ENCODE assay signal across 10 cellular contexts in the genomic region with DNA sequence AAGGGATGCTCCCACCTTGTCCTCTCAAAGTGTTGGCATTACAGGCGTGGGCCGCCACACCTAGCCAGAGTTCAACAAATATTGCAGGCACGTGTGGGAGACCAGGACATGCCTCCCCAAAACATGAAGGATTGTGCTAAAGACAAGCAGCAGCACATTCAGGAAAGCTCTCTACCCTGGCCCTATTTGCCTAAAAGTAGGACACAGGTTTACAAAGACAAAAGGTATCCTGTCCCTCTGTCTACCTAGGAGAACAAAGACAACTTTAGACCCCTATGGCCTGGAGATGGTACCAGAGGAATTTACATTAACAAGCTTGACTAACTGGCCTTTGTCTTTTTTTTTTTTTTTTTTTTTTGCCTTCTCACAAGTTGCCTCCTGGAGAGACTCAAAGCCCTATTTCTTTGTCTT. TPM values are rescaled to one million over a fixed set of nuclear protein-coding genes. Genes with fewer than 3 reads are reported as not detected.
A peak's percentile ranks its signal among the peaks of the same experiment; 100 is the strongest.
DNase-seq lines count a peak whose midpoint lies in the region; ATAC-seq, FAIRE-seq and TF ChIP-seq lines count a peak whose summit lies in the region.
"Had no signal": no experiment of that assay in that cellular context is flagged by ENCODE, and none has a peak within 500 bp of the region (broad histone marks: within the 10 kb centered on the region; RNA-seq: fewer than 3 reads in every experiment).

No MANE protein-coding gene starts in this region.

- no peaks in the 10 kb centered on the region for H3K27me3 Mint-ChIP-seq in activated T-cell treated with anti-CD3 and anti-CD28 coated beads, Interleukin-2, amount 50 U/mL, for 4 hours (ENCODE audit: low read depth)
- H3K27me3 Mint-ChIP-seq in activated CD8-positive, alpha-beta T cell treated with anti-CD3 and anti-CD28 coated beads for 36 hours: no peaks in the 10 kb centered on the region

- CTCF ChIA-PET in activated CD8-positive, alpha-beta T cell treated with anti-CD3 and anti-CD28 coated beads for 36 hours (lab: Charles Lee): interaction anchor here (0.6 to 4.8 kb wide), 4 partner anchors 29 to 175 kb away, joined by 3 to 43 read pairs (median 5); a partner anchor contains a TSS

- no peaks in the 10 kb centered on the region for H3K9me3 ChIP-seq in keratinocyte (ENCODE audit: control insufficient read depth, low read depth, low read length)
- H3K9me3 ChIP-seq in stomach smooth muscle (ENCODE audit: control insufficient read depth in 2 of 2, low read length in 2 of 2): no peaks in the 10 kb centered on the region
- H3K9me3 ChIP-seq in prostate gland: no peaks in the 10 kb centered on the region

- no peaks in the 10 kb centered on the region for H3K36me3 Mint-ChIP-seq in activated T-cell treated with anti-CD3 and anti-CD28 coated beads, Interleukin-2, amount 50 U/mL, for 4 hours (ENCODE audit: insufficient read depth)
- no peaks in the 10 kb centered on the region for H3K36me3 Mint-ChIP-seq in activated CD8-positive, alpha-beta T cell treated with anti-CD3 and anti-CD28 coated beads for 36 hours (ENCODE audit: low read depth)

- TF ChIP-seq CTCF in activated CD8-positive, alpha-beta T cell treated with anti-CD3 and anti-CD28 coated beads for 36 hours (IDR thresholded peaks at IDR 0.05): no peak
- TF ChIP-seq CTCF in keratinocyte (optimal IDR thresholded peaks at IDR 0.05 in 1 of 3, IDR thresholded peaks at IDR 0.05 in 1 of 3, conservative IDR thresholded peaks at IDR 0.05 in 1 of 3; ENCODE audit: extremely low read depth in 1 of 3, insufficient read depth in 2 of 3, low read length in 3 of 3): no peak
- TF ChIP-seq CTCF in prostate gland (IDR thresholded peaks at IDR 0.05): no peak

- no peaks in the 10 kb centered on the region for H3K36me3 ChIP-seq in keratinocyte (ENCODE audit: control insufficient read depth in 2 of 2, extremely low read depth in 1 of 2, insufficient read depth in 2 of 2, low read length in 2 of 2)
- H3K36me3 ChIP-seq in stomach smooth muscle (ENCODE audit: control insufficient read depth in 2 of 2, insufficient read depth in 2 of 2, low read length in 2 of 2): peaks cover 0 to 4% of the 10 kb centered on the region in 2 donors
- H3K36me3 ChIP-seq in prostate gland: no peaks in the 10 kb centered on the region

- H3K9me3 Mint-ChIP-seq in activated T-cell treated with anti-CD3 and anti-CD28 coated beads, Interleukin-2, amount 50 U/mL, for 4 hours: no peaks in the 10 kb centered on the region
- H3K9me3 Mint-ChIP-seq in activated CD8-positive, alpha-beta T cell treated with anti-CD3 and anti-CD28 coated beads for 36 hours: no peaks in the 10 kb centered on the region

- POLR2A ChIA-PET in activated CD8-positive, alpha-beta T cell treated with anti-CD3 and anti-CD28 coated beads for 36 hours (lab: Charles Lee): no interaction called here

- H3K9me1 ChIP-seq in keratinocyte (ENCODE audit: control insufficient read depth, extremely low read depth, insufficient read depth, low read length): no peaks in the 10 kb centered on the region

- peak overlapping the region; percentile 90 for H3K27ac Mint-ChIP-seq in activated CD8-positive, alpha-beta T cell treated with anti-CD3 and anti-CD28 coated beads for 36 hours

- no peak for TF ChIP-seq POLR2A in prostate gland (IDR thresholded peaks at IDR 0.05)

- peaks cover 26% of the 10 kb centered on the region for H3K4me1 Mint-ChIP-seq in activated T-cell treated with anti-CD3 and anti-CD28 coated beads, Interleukin-2, amount 50 U/mL, for 4 hours (ENCODE audit: low read depth)
- H3K4me1 Mint-ChIP-seq in activated CD8-positive, alpha-beta T cell treated with anti-CD3 and anti-CD28 coated beads for 36 hours (ENCODE audit: low read depth): peaks cover 23% of the 10 kb centered on the region

- no peak for FAIRE-seq in keratinocyte (lab: Jason Lieb, UNC)

- H3K4me3 ChIP-seq in keratinocyte (ENCODE audit: control insufficient read depth in 2 of 3, extremely low read depth in 1 of 3, insufficient read depth in 2 of 3, low read depth in 1 of 3, low read length in 3 of 3) (no peak overlapping the region), stomach smooth muscle (ENCODE audit: low read length in 2 of 2) (no peak overlapping the region), prostate gland (no peak overlapping the region)

- no peak for ATAC-seq in activated T-cell treated with anti-CD3 and anti-CD28 coated beads, Interleukin-2, amount 50 U/mL, for 4 hours
- ATAC-seq in activated CD8-positive, alpha-beta T cell treated with anti-CD3 and anti-CD28 coated beads for 36 hours: no peak

- H3K27me3 ChIP-seq in keratinocyte (ENCODE audit: control insufficient read depth, extremely low read depth, insufficient read depth, low read length) (no peaks in the 10 kb centered on the region), stomach smooth muscle (ENCODE audit: control insufficient read depth in 1 of 2, insufficient read depth in 2 of 2, low read length in 2 of 2) (no peaks in the 10 kb centered on the region), prostate gland (replicated peaks; ENCODE audit: insufficient read depth) (no peaks in the 10 kb centered on the region)

- 72% methylated on average over 3 of the region's 3 CpGs for WGBS in prostate gland

- H3K79me2 ChIP-seq in keratinocyte (ENCODE audit: control insufficient read depth, insufficient read depth, low read length): no peaks in the 10 kb centered on the region

- peaks cover 5% of the 10 kb centered on the region for H3K4me1 ChIP-seq in keratinocyte (ENCODE audit: control insufficient read depth, extremely low read depth, insufficient read depth, low read length)
- H3K4me1 ChIP-seq in stomach smooth muscle (ENCODE audit: control insufficient read depth, insufficient read depth, low read length): peaks cover 20% of the 10 kb centered on the region
- H3K4me1 ChIP-seq in prostate gland (replicated peaks): no peaks in the 10 kb centered on the region

- H4K20me1 ChIP-seq in keratinocyte (ENCODE audit: control insufficient read depth, extremely low read depth, insufficient read depth, low read length): no peaks in the 10 kb centered on the region

- peak overlapping the region; percentile 85 for H3K4me3 Mint-ChIP-seq in activated T-cell treated with anti-CD3 and anti-CD28 coated beads, Interleukin-2, amount 50 U/mL, for 4 hours
- H3K4me3 Mint-ChIP-seq in activated CD8-positive, alpha-beta T cell treated with anti-CD3 and anti-CD28 coated beads for 36 hours: peak overlapping the region; percentile 80

- intact Hi-C loops in activated CD8-positive, alpha-beta T cell treated with anti-CD3 and anti-CD28 coated beads for 36 hours (cut with micrococcal nuclease): no loop called here
- intact Hi-C loops in prostate gland (cut with DNase I): no loop called here

- H3K27ac ChIP-seq in keratinocyte (ENCODE audit: control insufficient read depth, insufficient read depth, low read length): no peak overlapping the region
- H3K27ac ChIP-seq in stomach smooth muscle (ENCODE audit: low read length): peak overlapping the region; percentile 92
- H3K27ac ChIP-seq in prostate gland: no peak overlapping the region

- dilution Hi-C loops in keratinocyte (cut with MboI; ENCODE audit: extremely low pct_ligation_motif_present, low sequenced_read_pairs): no loop called here

- no peak for DNase-seq in activated T-cell treated with anti-CD3 and anti-CD28 coated beads, Interleukin-2, amount 50 U/mL, for 4 hours
- no peak for DNase-seq in activated T-cell treated with anti-CD3 and anti-CD28 coated beads, Interleukin-2, amount 50 U/mL, for 48 hours
- DNase-seq in activated CD8-positive, alpha-beta T cell treated with anti-CD3 and anti-CD28 coated beads for 36 hours: no peak
- DNase-seq in keratinocyte (ENCODE audit: low read depth, low spot score) (no peak), GF-D8 (lab: John Stamatoyannopoulos, UW) (no peak), NK-92 (lab: John Stamatoyannopoulos, UW; ENCODE audit: unreplicated experiment) (no peak), prostate gland (ENCODE audit: low spot score) (no peak)
- DNase-seq: NCI-H226; stimulated activated CD8-positive, alpha-beta memory T cell treated with anti-CD3 and anti-CD28 coated beads, Interleukin-4, amount 100 ng/mL, for 48 hours had no signal

- H3K9ac ChIP-seq in keratinocyte (ENCODE audit: control insufficient read depth, extremely low read depth, insufficient read depth, low read length) (no peak overlapping the region), stomach smooth muscle (ENCODE audit: low read length in 2 of 2) (peak overlapping the region in 1 of 2 donors; percentile 85)

- peak overlapping the region; percentile 90 for H3K4me2 ChIP-seq in keratinocyte (ENCODE audit: control insufficient read depth, extremely low read depth, insufficient read depth, low read depth, low read length)

- no peak overlapping the region for H2AFZ ChIP-seq in keratinocyte (ENCODE audit: control insufficient read depth, low read length)

RNA-seq across cellular contexts. Expression of a gene that starts 0.9 kb away (rescaled TPM):
- 1 to 10 TPM in 2 of 3 donors, under 1 TPM in 1; 0.79 to 2.3 (median 1.4) TPM for total RNA-seq in activated T-cell treated with anti-CD3 and anti-CD28 coated beads, Interleukin-2, amount 50 U/mL, for 4 hours
- total RNA-seq in activated CD8-positive, alpha-beta T cell treated with anti-CD3 and anti-CD28 coated beads for 36 hours: 1 to 10 TPM; 6.7 to 7.1 TPM
- polyA plus RNA-seq in keratinocyte: 4.1 to 7.1 TPM (median 4.6 TPM) in 3 replicates
- 0.42 TPM for polyA plus RNA-seq in keratinocyte (2011; ENCODE audit: low read depth)
- polyA plus RNA-seq in keratinocyte (2011; cell fraction: cytosol; rRNA removed): 0.94 and 1.9 TPM in 2 replicates
- polyA plus RNA-seq in keratinocyte (2011; cell fraction: nucleus; rRNA removed): 37.2 and 52.7 TPM in 2 replicates
- polyA plus RNA-seq in keratinocyte (2012; ENCODE audit: low replicate concordance): 2.2 and 2.5 TPM in 2 replicates
- 5.2 to 17.2 TPM (median 5.6 TPM) in 3 replicates for polyA minus RNA-seq in keratinocyte
- polyA minus RNA-seq in keratinocyte (2011; cell fraction: cytosol; rRNA and poly(A)+ RNA removed): 3.1 TPM
- polyA minus RNA-seq in keratinocyte (2011; cell fraction: nucleus; rRNA and poly(A)+ RNA removed): 7.8 and 8.5 TPM in 2 replicates
- total RNA-seq in prostate gland: 10 to 100 TPM; 18.2 to 31.8 TPM

RNA-seq across cellular contexts. Expression of a gene that starts 17.4 kb away (rescaled TPM):
- not detected for total RNA-seq in activated T-cell treated with anti-CD3 and anti-CD28 coated beads, Interleukin-2, amount 50 U/mL, for 4 hours
- total RNA-seq in activated CD8-positive, alpha-beta T cell treated with anti-CD3 and anti-CD28 coated beads for 36 hours: not detected
- not detected in 3 replicates for polyA plus RNA-seq in keratinocyte
- not detected for polyA plus RNA-seq in keratinocyte (2011; ENCODE audit: low read depth)
- polyA plus RNA-seq in keratinocyte (2011; cell fraction: cytosol; rRNA removed): not detected in 2 replicates
- polyA plus RNA-seq in keratinocyte (2011; cell fraction: nucleus; rRNA removed): not detected in 2 replicates
- polyA plus RNA-seq in keratinocyte (2012; ENCODE audit: low replicate concordance): not detected in 2 replicates
- not detected in 3 replicates for polyA minus RNA-seq in keratinocyte
- not detected for polyA minus RNA-seq in keratinocyte (2011; cell fraction: cytosol; rRNA and poly(A)+ RNA removed)
- not detected in 2 replicates for polyA minus RNA-seq in keratinocyte (2011; cell fraction: nucleus; rRNA and poly(A)+ RNA removed)
- not detected for total RNA-seq in prostate gland

RNA-seq across cellular contexts. Expression of a gene that starts 30.3 kb away (rescaled TPM):
- total RNA-seq in activated T-cell treated with anti-CD3 and anti-CD28 coated beads, Interleukin-2, amount 50 U/mL, for 4 hours: 10 to 100 TPM; 30.4 to 37.8 (median 35.3) TPM
- 10 to 100 TPM; 20.0 to 20.2 TPM for total RNA-seq in activated CD8-positive, alpha-beta T cell treated with anti-CD3 and anti-CD28 coated beads for 36 hours
- 148 to 168 TPM (median 159 TPM) in 3 replicates for polyA plus RNA-seq in keratinocyte
- polyA plus RNA-seq in keratinocyte (2011; ENCODE audit: low read depth): 86.4 TPM
- polyA plus RNA-seq in keratinocyte (2011; cell fraction: cytosol; rRNA removed): 65.6 and 89.2 TPM in 2 replicates
- 215 and 221 TPM in 2 replicates for polyA plus RNA-seq in keratinocyte (2011; cell fraction: nucleus; rRNA removed)
- polyA plus RNA-seq in keratinocyte (2012; ENCODE audit: low replicate concordance): 61.6 and 107 TPM in 2 replicates
- polyA minus RNA-seq in keratinocyte: 168 to 241 TPM (median 203 TPM) in 3 replicates
- 129 TPM for polyA minus RNA-seq in keratinocyte (2011; cell fraction: cytosol; rRNA and poly(A)+ RNA removed)
- polyA minus RNA-seq in keratinocyte (2011; cell fraction: nucleus; rRNA and poly(A)+ RNA removed): 286 and 364 TPM in 2 replicates
- total RNA-seq in prostate gland: 10 to 100 TPM; 76.5 to 96.7 TPM
